Comparison of ENCODE assay signal across 20 cellular contexts in the genomic region with DNA sequence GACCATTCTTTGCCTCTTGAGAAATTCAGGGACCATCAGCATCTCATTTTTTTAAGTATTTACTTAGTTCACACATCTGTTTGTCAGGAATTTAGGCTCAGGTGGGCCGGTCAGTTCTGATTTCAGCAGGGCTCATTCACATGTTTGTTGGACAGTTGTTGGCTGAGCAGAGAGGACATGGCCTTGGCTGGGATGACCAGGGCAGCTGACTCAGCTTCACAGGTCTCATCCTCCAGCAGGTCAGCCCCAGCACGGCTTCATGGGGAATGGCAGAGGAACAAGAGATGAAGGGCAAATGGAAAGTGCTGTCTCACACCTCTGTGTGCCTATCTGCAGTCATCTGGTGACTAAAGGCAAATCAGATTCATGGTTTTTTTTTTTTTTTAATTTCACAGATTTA.
A peak's percentile ranks its signal among the peaks of the same experiment; 100 is the strongest.
DNase-seq lines count a peak whose midpoint lies in the region; ATAC-seq, FAIRE-seq and TF ChIP-seq lines count a peak whose summit lies in the region.
"Had no signal": no experiment of that assay in that cellular context is flagged by ENCODE, and none has a peak within 500 bp of the region (broad histone marks: within the 10 kb centered on the region; RNA-seq: fewer than 3 reads in every experiment).

No MANE protein-coding gene starts in this region.

- CTCF ChIA-PET in IMR-90 (lab: Yijun Ruan, JAX) (interaction anchor here (0.6 kb wide), 1 partner anchor 1958 kb away, joined by 3 read pairs; no protein-coding TSS in a partner anchor), H1 (lab: Charles Lee; ENCODE audit: partially characterized antibody) (interaction anchor here (1.1 kb wide), 1 partner anchor 13 kb away, joined by 5 read pairs; no protein-coding TSS in a partner anchor)

- POLR2A ChIA-PET in IMR-90 (lab: Charles Lee; ENCODE audit: unreplicated experiment): no interaction called here
- POLR2A ChIA-PET in H1 (lab: Charles Lee; ENCODE audit: partially characterized antibody): no interaction called here

- H2AK5ac ChIP-seq in IMR-90 (ENCODE audit: low read depth, low read length) (0 out of 2 replicates have a peak overlapping the region, but pooled peaks have one; percentile 4), H1 (ENCODE audit: low read depth, low read length) (no peak overlapping the region)

- H3K27me3 ChIP-seq in IMR-90 (ENCODE audit: control insufficient read depth, insufficient read depth, low read length) (no peaks in the 10 kb centered on the region), H1 (replicated peaks in 1 of 4; ENCODE audit: control insufficient read depth in 3 of 4, extremely low read depth in 1 of 4, insufficient read depth in 3 of 4, low read length in 3 of 4) (no peaks in the 10 kb centered on the region), right lobe of liver (no peaks in the 10 kb centered on the region)
- H3K27me3 ChIP-seq: Peyer's patch had no signal

- H3K9ac ChIP-seq in IMR-90 (ENCODE audit: low read depth, low read length): no peak overlapping the region
- no peak overlapping the region for H3K9ac ChIP-seq in H1 (replicated peaks in 1 of 4; ENCODE audit: extremely low read depth in 1 of 4, low read depth in 3 of 4, low read length in 3 of 4)
- H3K9ac ChIP-seq: SK-N-SH had no signal

- ATAC-seq in IMR-90 (ENCODE audit: low read depth) (no peak; the same call in 1 of the 2 replicates), right lobe of liver (peak; percentile 92 to 100 (median 98)), HG02623 (IDR thresholded peaks at IDR 0.05; ENCODE audit: unreplicated experiment) (no peak)

- TF ChIP-seq POLR2A in IMR-90 (IDR thresholded peaks at IDR 0.05; ENCODE audit: low read depth, low read length): no peak
- TF ChIP-seq POLR2A in H1 (IDR thresholded peaks at IDR 0.05; ENCODE audit: control extremely low read depth in 1 of 2, low read depth in 2 of 2, low read length in 2 of 2): no peak
- TF ChIP-seq POLR2A in right lobe of liver (IDR thresholded peaks at IDR 0.05): no peak

- no TSS peak for BruUV-seq in IMR-90 (replicated peaks; lab: Mats Ljungman, UMichigan)

- H3K4me1 ChIP-seq in IMR-90 (ENCODE audit: control insufficient read depth, insufficient read depth, low read length): no peaks in the 10 kb centered on the region
- H3K4me1 ChIP-seq in H1 (replicated peaks in 1 of 4; ENCODE audit: control insufficient read depth in 3 of 4, insufficient read depth in 4 of 4, low read length in 3 of 4): no peaks in the 10 kb centered on the region
- H3K4me1 ChIP-seq in right lobe of liver: peaks cover 0 to 12% (median 0%) of the 10 kb centered on the region in 4 donors
- H3K4me1 ChIP-seq: Peyer's patch had no signal

- H3K18ac ChIP-seq in IMR-90 (ENCODE audit: low read depth, low read length) (no peak overlapping the region), H1 (ENCODE audit: extremely low read depth, low read length) (no peak overlapping the region)

- TF ChIP-seq EP300 in H1 (IDR thresholded peaks at IDR 0.05; ENCODE audit: borderline replicate concordance in 1 of 2, low read depth in 2 of 2, low read length in 2 of 2): no peak

- H4K5ac ChIP-seq in IMR-90 (ENCODE audit: low read depth, low read length) (no peak overlapping the region), H1 (ENCODE audit: insufficient read length, low read depth, low read length) (no peak overlapping the region)

- TF ChIP-seq CTCF in IMR-90 (conservative IDR thresholded peaks at IDR 0.05; ENCODE audit: low read depth, low read length) (no peak), H1 (IDR thresholded peaks at IDR 0.05; ENCODE audit: control extremely low read depth in 1 of 3, insufficient read depth in 1 of 3, low read depth in 1 of 3, low read length in 3 of 3) (no peak), right lobe of liver (IDR thresholded peaks at IDR 0.05) (no peak)

- H2BK12ac ChIP-seq in H1 (ENCODE audit: low read depth, low read length): peak overlapping the region; percentile 80; the same call in 1 of the 2 replicates

- H3K79me2 ChIP-seq in H1 (ENCODE audit: control insufficient read depth in 1 of 2, insufficient read depth in 2 of 2, low read length in 2 of 2): no peaks in the 10 kb centered on the region

- H3K4ac ChIP-seq in IMR-90 (ENCODE audit: low read depth, low read length) (no peak overlapping the region), H1 (replicated peaks; ENCODE audit: insufficient read length, low read depth, low read length) (no peak overlapping the region)

- DNase-seq in IMR-90: no peak
- no peak for DNase-seq in H1 (ENCODE audit: low read depth in 1 of 2, low spot score in 2 of 2)
- peak; percentile 83 to 90 (median 84) for DNase-seq in right lobe of liver
- DNase-seq in urothelium cell line (ENCODE audit: low spot score): no peak
- DNase-seq in HuH-7.5 (ENCODE audit: low spot score): no peak
- DNase-seq in activated CD4-positive, alpha-beta T cell treated with anti-CD3 and anti-CD28 coated beads, Interleukin-2, amount 50 U/mL, for 4 hours: no peak
- DNase-seq: Calu3, DMS79 treated with DMSO at 0.1 percent for 48 hours, GF-D8, KBM-7, NCI-H1048, NCI-H1417 treated with DMSO at 0.1 percent for 48 hours, NCI-H1694 treated with DMSO at 0.1 percent for 48 hours, NCI-H2081, NCI-H2227 treated with DMSO at 0.1 percent for 48 hours, NCI-H526 treated with DMSO at 0.1 percent for 48 hours, Peyer's patch, SK-N-SH had no signal

- TF ChIP-seq RAD21 in IMR-90 (IDR thresholded peaks at IDR 0.05; ENCODE audit: low read length) (no peak), H1 (IDR thresholded peaks at IDR 0.05 in 1 of 2, conservative IDR thresholded peaks at IDR 0.05 in 1 of 2; ENCODE audit: low read depth in 2 of 2, low read length in 2 of 2) (no peak)

- no peak overlapping the region for H3K23ac ChIP-seq in IMR-90 (ENCODE audit: low read depth, low read length)
- H3K23ac ChIP-seq in H1 (ENCODE audit: insufficient read length): no peak overlapping the region

- H2BK120ac ChIP-seq in IMR-90 (ENCODE audit: low read depth, low read length): no peak overlapping the region
- H2BK120ac ChIP-seq in H1 (replicated peaks; ENCODE audit: low read depth, low read length): no peak overlapping the region

- H3K79me1 ChIP-seq in IMR-90 (ENCODE audit: low read depth in 1 of 2, low read length in 2 of 2) (no peaks in the 10 kb centered on the region), H1 (ENCODE audit: low read depth, low read length) (no peaks in the 10 kb centered on the region)

- H3K27ac ChIP-seq in IMR-90 (ENCODE audit: insufficient read depth, low read length): no peak overlapping the region
- H3K27ac ChIP-seq in H1 (ENCODE audit: low read depth, low read length): no peak overlapping the region
- peak overlapping the region in 1 of 3 donors; percentile 80 for H3K27ac ChIP-seq in right lobe of liver
- H3K27ac ChIP-seq: Peyer's patch had no signal

- intact Hi-C loops in IMR-90 (cut with micrococcal nuclease) (no loop called here), right lobe of liver (cut with DNase I) (no loop called here)

- H2AFZ ChIP-seq in IMR-90 (replicated peaks; ENCODE audit: low read length, poor library complexity) (no peak overlapping the region), H1 (ENCODE audit: low read length) (no peak overlapping the region)

- in situ Hi-C loops in IMR-90 (cut with MboI; ENCODE audit: low sequenced_read_pairs): no loop called here

- H3K36me3 ChIP-seq in IMR-90 (ENCODE audit: control insufficient read depth, insufficient read depth, low read length) (no peaks in the 10 kb centered on the region), H1 (ENCODE audit: control insufficient read depth in 2 of 4, insufficient read depth in 4 of 4, low read length in 3 of 4) (no peaks in the 10 kb centered on the region), right lobe of liver (no peaks in the 10 kb centered on the region)
- H3K36me3 ChIP-seq: Peyer's patch had no signal

- WGBS in IMR-90 (ENCODE audit: extremely low coverage in 2 of 2, insufficient read length in 1 of 2), 2 experiments: no CpG with 5 or more reads among the region's 2 CpGs
- 67% methylated on average over 2 of the region's 2 CpGs; no CpG with 5 or more reads in 1 of the 2 experiments for WGBS in H1 (ENCODE audit: extremely low coverage in 1 of 2, insufficient coverage in 1 of 2, insufficient read length in 1 of 2, insufficient replicate concordance in 2 of 2, low coverage in 1 of 2, low lambda C conversion rate in 2 of 2, missing lambda C conversion rate in 1 of 2), 2 experiments
- WGBS in right lobe of liver (ENCODE audit: insufficient coverage, low coverage, low lambda C conversion rate, missing lambda C conversion rate): 28% methylated on average over 2 of the region's 2 CpGs

- peak overlapping the region; percentile 33 for H2AK9ac ChIP-seq in IMR-90 (replicated peaks; ENCODE audit: low read depth, low read length, poor library complexity)

- H4K20me1 ChIP-seq in IMR-90 (ENCODE audit: insufficient read depth, low read length) (no peaks in the 10 kb centered on the region), H1 (replicated peaks in 1 of 2; ENCODE audit: control insufficient read depth in 1 of 2, insufficient read depth in 2 of 2, low read length in 2 of 2) (peaks cover 0 to 2% of the 10 kb centered on the region in 2 experiments)

- H3K4me3 ChIP-seq in IMR-90 (ENCODE audit: insufficient read depth, low read depth, low read length): no peak overlapping the region
- H3K4me3 ChIP-seq in H1 (ENCODE audit: extremely low read depth in 1 of 4, insufficient read depth in 2 of 4, low read depth in 3 of 4, low read length in 4 of 4): no peak overlapping the region
- no peak overlapping the region for H3K4me3 ChIP-seq in right lobe of liver
- H3K4me3 ChIP-seq: Peyer's patch had no signal

- H2BK5ac ChIP-seq in IMR-90 (ENCODE audit: low read depth, low read length, poor library complexity, severe bottlenecking) (no peak overlapping the region), H1 (ENCODE audit: low read depth, low read length) (no peak overlapping the region)

- no peak for FAIRE-seq in H1 (lab: Jason Lieb, UNC)
- peak; percentile 58 for FAIRE-seq in urothelium cell line (lab: Jason Lieb, UNC)
- FAIRE-seq: H54 had no signal

- peaks cover 3% of the 10 kb centered on the region; the same call in 1 of the 2 replicates for H3K9me3 ChIP-seq in IMR-90 (ENCODE audit: control insufficient read depth, insufficient read depth, low read length)
- H3K9me3 ChIP-seq in H1 (ENCODE audit: insufficient read depth in 2 of 2, low read depth in 1 of 2, low read length in 1 of 2): 0 out of 4 replicates have a peak, but pooled peaks cover 0 to 3% of the 10 kb centered on the region in 2 experiments
- H3K9me3 ChIP-seq in right lobe of liver: no peaks in the 10 kb centered on the region
- H3K9me3 ChIP-seq: SK-N-SH had no signal

- H4K91ac ChIP-seq in IMR-90 (ENCODE audit: insufficient read depth, low read depth, low read length) (no peak overlapping the region), H1 (replicated peaks; ENCODE audit: insufficient read length, low read length) (no peak overlapping the region)

- H3K4me2 ChIP-seq in IMR-90 (ENCODE audit: low read depth, low read length) (no peak overlapping the region), H1 (ENCODE audit: insufficient read depth in 1 of 2, low read depth in 2 of 2, low read length in 2 of 2) (no peak overlapping the region)
- H3K4me2 ChIP-seq: SK-N-SH had no signal

- dilution Hi-C loops in IMR-90 (cut with HindIII; ENCODE audit: low sequenced_read_pairs, unreplicated experiment): no loop called here

- no peak overlapping the region for H3K56ac ChIP-seq in IMR-90 (ENCODE audit: extremely low read depth, insufficient read depth, low read length)
- H3K56ac ChIP-seq in H1 (replicated peaks; ENCODE audit: insufficient read length, low read depth, low read length): no peak overlapping the region

- H2BK15ac ChIP-seq in IMR-90 (ENCODE audit: low read depth, low read length) (no peak overlapping the region), H1 (ENCODE audit: low read length) (no peak overlapping the region)

- H3K23me2 ChIP-seq in H1 (ENCODE audit: low read depth, low read length): no peaks in the 10 kb centered on the region

- H3K14ac ChIP-seq in IMR-90 (replicated peaks; ENCODE audit: low read depth, low read length) (peak overlapping the region; percentile 7; the same call in 1 of the 2 replicates), H1 (ENCODE audit: insufficient read length) (no peak overlapping the region)

- H3K9me1 ChIP-seq in IMR-90 (ENCODE audit: insufficient read depth, low read length): no peaks in the 10 kb centered on the region

- no peak overlapping the region for H4K8ac ChIP-seq in IMR-90 (ENCODE audit: low read depth in 2 of 2, low read length in 2 of 2)
- no peak overlapping the region for H4K8ac ChIP-seq in H1 (ENCODE audit: extremely low read depth, insufficient read depth, low read length)

- H2BK20ac ChIP-seq in IMR-90 (ENCODE audit: low read depth, low read length): no peak overlapping the region
- H2BK20ac ChIP-seq in H1 (ENCODE audit: low read length): no peak overlapping the region

Comparison
In these comparisons a context has a peak if more than half of its experiments do, and no peak if none do; other contexts are left out.
1. ATAC-seq: peak in right lobe of liver (4 of 4); none in IMR-90 (single experiment) and HG02623 (single experiment).
2. DNase-seq: peak in right lobe of liver (3 of 3); none in IMR-90 (single experiment), H1 (0 of 2), urothelium cell line (single experiment), HuH-7.5 (single experiment) and activated CD4-positive, alpha-beta T cell treated with anti-CD3 and anti-CD28 coated beads, Interleukin-2, amount 50 U/mL, for 4 hours (0 of 2).